ENCODE assay signal across 18 cellular contexts in the genomic region with DNA sequence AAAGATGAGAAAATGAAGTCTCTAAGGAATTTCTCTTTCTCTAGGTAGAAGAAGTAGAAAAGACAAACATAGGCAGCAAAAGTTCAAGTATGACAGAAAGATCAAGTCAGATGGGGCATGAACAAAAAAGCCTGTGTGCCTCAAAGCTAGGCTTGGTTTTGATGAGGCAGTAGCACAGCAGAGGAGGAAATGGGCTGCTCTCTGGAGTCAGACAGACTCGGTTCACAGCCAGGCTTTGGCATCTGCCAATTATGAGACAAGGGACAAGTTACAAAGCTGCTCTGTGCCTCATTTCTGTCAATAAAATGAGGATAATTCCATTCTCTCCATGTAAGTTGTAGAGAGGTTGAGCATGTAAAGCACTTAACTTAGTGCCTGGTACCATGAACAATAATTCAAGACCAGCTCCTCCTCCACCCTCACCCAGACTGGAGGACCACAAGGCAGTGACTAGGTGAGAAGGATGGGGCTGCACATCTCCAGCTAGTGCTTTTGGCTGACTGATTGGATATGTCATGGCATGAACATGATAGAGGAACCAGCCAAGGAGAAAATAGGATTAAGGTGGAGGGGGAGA.
"Had no signal": no experiment of that assay in that cellular context is flagged by ENCODE, and none has a peak within 500 bp of the region (broad histone marks: within the 10 kb centered on the region; RNA-seq: fewer than 3 reads in every experiment).

No MANE protein-coding gene starts in this region.

- DNase-seq: activated CD4-positive, alpha-beta T cell treated with anti-CD3 and anti-CD28 coated beads, Interleukin-2, amount 50 U/mL, for 1 hour; activated gamma-delta T cell treated with Interleukin-2 at 50 U/mL for 16 hours; activated T-cell treated with anti-CD3 and anti-CD28 coated beads, Interleukin-2, amount 50 U/mL, for 1 hour; adrenal gland; central memory CD4-positive, alpha-beta T cell; effector memory CD4-positive, alpha-beta T cell; gastrocnemius medialis; heart left ventricle; islet precursor cell; left cardiac atrium; occipital lobe; sigmoid colon; stimulated activated CD4-positive, alpha-beta T cell treated with anti-CD3 and anti-CD28 coated beads, Interleukin-4, amount 100 ng/mL, for 1 hour; upper lobe of right lung had no signal

- H3K9me3 ChIP-seq: adrenal gland, ascending aorta, gastrocnemius medialis, heart left ventricle, sigmoid colon, thoracic aorta, upper lobe of right lung had no signal

- H3K4me3 ChIP-seq: adrenal gland, ascending aorta, gastrocnemius medialis, heart left ventricle, sigmoid colon, smooth muscle cell, thoracic aorta, upper lobe of right lung had no signal

- H3K4me1 ChIP-seq: adrenal gland, ascending aorta, gastrocnemius medialis, heart left ventricle, sigmoid colon, upper lobe of right lung had no signal

- H3K36me3 ChIP-seq: adrenal gland, ascending aorta, gastrocnemius medialis, heart left ventricle, sigmoid colon, thoracic aorta, upper lobe of right lung had no signal

- H3K27me3 ChIP-seq: adrenal gland, ascending aorta, gastrocnemius medialis, heart left ventricle, sigmoid colon, upper lobe of right lung had no signal

- H3K27ac ChIP-seq: adrenal gland, ascending aorta, gastrocnemius medialis, heart left ventricle, sigmoid colon, thoracic aorta, upper lobe of right lung, VCaP had no signal
